Comparison of ENCODE assay signal across 18 cellular contexts in the genomic region with DNA sequence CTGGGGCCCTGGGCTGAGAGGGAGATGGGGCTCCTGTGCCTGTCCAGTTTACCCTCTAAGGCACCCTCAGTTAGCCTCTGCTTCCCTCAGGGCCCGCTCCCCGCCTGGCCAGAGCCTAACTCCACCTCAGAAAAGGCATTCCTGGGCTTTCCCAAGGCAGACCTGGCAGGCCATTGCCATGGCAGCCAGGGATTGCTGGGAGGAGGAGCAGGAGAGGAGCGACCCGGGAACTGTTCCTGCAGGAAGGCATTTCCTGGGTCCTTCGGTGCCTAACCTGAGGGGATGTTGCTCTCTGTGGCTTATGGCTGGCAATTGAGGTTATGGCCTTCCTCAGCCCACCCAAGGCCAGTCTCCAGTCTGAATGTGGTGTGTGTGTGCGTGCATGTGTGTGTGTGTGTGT.
DNase-seq lines count a peak whose midpoint lies in the region; ATAC-seq and TF ChIP-seq lines count a peak whose summit lies in the region.
"Had no signal": no experiment of that assay in that cellular context is flagged by ENCODE, and none has a peak within 500 bp of the region (broad histone marks: within the 10 kb centered on the region; RNA-seq: fewer than 3 reads in every experiment).

No MANE protein-coding gene starts in this region.

- H4K20me1 ChIP-seq in osteoblast (ENCODE audit: insufficient read depth, low read length): no peaks in the 10 kb centered on the region

- H3K27ac ChIP-seq in VCaP (peak overlapping the region; percentile 84; the same call in 1 of the 2 replicates), osteoblast (ENCODE audit: low read depth, low read length) (no peak overlapping the region), gastrocnemius medialis (no peak overlapping the region), prostate gland (no peak overlapping the region)
- H3K27ac ChIP-seq: C4-2B, GM23248, KMS-11 had no signal

- H3K9me3 ChIP-seq in osteoblast (ENCODE audit: low read depth, low read length) (no peaks in the 10 kb centered on the region), gastrocnemius medialis (no peaks in the 10 kb centered on the region), prostate gland (no peaks in the 10 kb centered on the region)

- TF ChIP-seq POLR2A in gastrocnemius medialis (IDR thresholded peaks at IDR 0.05) (no peak), prostate gland (IDR thresholded peaks at IDR 0.05) (no peak)

- no peak overlapping the region for H3K4me3 ChIP-seq in osteoblast (ENCODE audit: insufficient read depth, low read length)
- no peak overlapping the region for H3K4me3 ChIP-seq in gastrocnemius medialis
- no peak overlapping the region for H3K4me3 ChIP-seq in prostate gland
- H3K4me3 ChIP-seq: GM23248 had no signal

- H3K27me3 ChIP-seq in osteoblast (ENCODE audit: insufficient read depth, low read length): peaks cover 26% of the 10 kb centered on the region
- H3K27me3 ChIP-seq in gastrocnemius medialis: no peaks in the 10 kb centered on the region
- no peaks in the 10 kb centered on the region for H3K27me3 ChIP-seq in prostate gland (replicated peaks; ENCODE audit: insufficient read depth)

- WGBS in prostate gland: no CpG with 5 or more reads among the region's 6 CpGs

- H3K4me1 ChIP-seq in osteoblast (ENCODE audit: insufficient read depth, low read length): no peaks in the 10 kb centered on the region
- H3K4me1 ChIP-seq in gastrocnemius medialis: no peaks in the 10 kb centered on the region
- H3K4me1 ChIP-seq in prostate gland (replicated peaks): no peaks in the 10 kb centered on the region

- H3K4me2 ChIP-seq in osteoblast (ENCODE audit: insufficient read depth, low read length): no peak overlapping the region
- H3K4me2 ChIP-seq: KMS-11 had no signal

- in situ Hi-C loops in gastrocnemius medialis (cut with MboI; ENCODE audit: low sequenced_read_pairs in 4 of 4): loop anchor here in 1 of 4 donors (25.0 kb wide), 1 partner anchor 197 kb away; a partner anchor contains a TSS

- H2AFZ ChIP-seq in osteoblast (ENCODE audit: low read length): no peak overlapping the region
- H2AFZ ChIP-seq: GM23248 had no signal

- ATAC-seq in gastrocnemius medialis (no peak), HG02763 (IDR thresholded peaks at IDR 0.05; ENCODE audit: unreplicated experiment) (no peak)

- peak; percentile 78 for DNase-seq in ELF-1 (ENCODE audit: low read depth, low spot score)
- peak; percentile 58 for DNase-seq in left kidney (ENCODE audit: low read depth, low spot score)
- peak; percentile 37 for DNase-seq in osteoblast (ENCODE audit: insufficient read length, low spot score, missing footprints)
- DNase-seq in LoVo (ENCODE audit: low spot score): no peak
- no peak for DNase-seq in gastrocnemius medialis
- DNase-seq in prostate gland (ENCODE audit: low spot score): no peak
- DNase-seq: DMS153, GM23248, HFFc6, NCI-H1105 treated with DMSO at 0.1 percent for 48 hours, NCI-H1930, NCI-H2171, NCI-H510A, SIG-M5 had no signal

- no peaks in the 10 kb centered on the region for H3K36me3 ChIP-seq in osteoblast (ENCODE audit: insufficient read depth, low read length)
- H3K36me3 ChIP-seq in gastrocnemius medialis: no peaks in the 10 kb centered on the region
- no peaks in the 10 kb centered on the region for H3K36me3 ChIP-seq in prostate gland

- intact Hi-C loops in gastrocnemius medialis (cut with DNase I; ENCODE audit: low total_unique reads) (no loop called here), prostate gland (cut with DNase I) (no loop called here)

- TF ChIP-seq CTCF in VCaP (conservative IDR thresholded peaks at IDR 0.05) (no peak), osteoblast (IDR thresholded peaks at IDR 0.05; ENCODE audit: extremely low read depth, low read depth, low read length) (no peak), gastrocnemius medialis (IDR thresholded peaks at IDR 0.05 in 4 of 5, conservative IDR thresholded peaks at IDR 0.05 in 1 of 5) (no peak), prostate gland (IDR thresholded peaks at IDR 0.05) (no peak)

- H3K79me2 ChIP-seq in osteoblast (ENCODE audit: insufficient read depth, low read length): no peaks in the 10 kb centered on the region

Comparison
In these comparisons a context has a peak if more than half of its experiments do, and no peak if none do; other contexts are left out.
1. DNase-seq: peak in ELF-1 (single experiment), left kidney (single experiment) and osteoblast (single experiment); none in LoVo (single experiment), gastrocnemius medialis (0 of 2) and prostate gland (single experiment).